In the genomic region with DNA sequence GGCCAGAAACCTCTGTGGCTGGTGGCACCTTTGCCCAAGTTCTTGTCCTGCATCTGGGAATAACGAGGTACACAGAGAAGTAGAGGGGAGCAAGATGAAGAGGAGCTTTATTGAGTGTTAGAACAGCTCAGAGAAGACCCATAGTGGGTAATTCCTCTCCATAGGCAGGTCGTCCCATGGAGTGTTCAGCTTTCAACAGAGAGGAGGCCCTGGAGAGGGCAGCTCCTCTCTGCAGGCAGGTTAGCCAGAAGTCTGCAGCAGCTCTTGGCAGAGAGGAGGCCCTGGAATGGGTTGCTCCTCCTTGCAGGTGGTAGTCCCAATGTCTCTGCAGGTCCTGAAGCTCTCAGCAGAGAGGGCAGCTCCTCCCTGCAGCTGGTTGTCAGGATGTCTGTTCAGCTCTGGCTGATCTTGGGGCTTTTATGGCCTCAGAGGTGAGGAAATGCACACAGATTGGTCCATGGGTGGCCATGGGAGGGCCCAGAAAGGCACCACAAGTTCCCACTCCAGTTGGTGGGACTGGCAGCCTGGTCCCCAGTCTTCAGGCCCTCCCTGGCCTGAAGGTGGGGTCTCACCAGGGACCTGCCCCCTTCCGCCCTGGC, we compare ENCODE assay signal across 15 cellular contexts.
A peak's percentile ranks its signal among the peaks of the same experiment; 100 is the strongest.
DNase-seq lines count a peak whose midpoint lies in the region; ATAC-seq and TF ChIP-seq lines count a peak whose summit lies in the region.
"Had no signal": no experiment of that assay in that cellular context is flagged by ENCODE, and none has a peak within 500 bp of the region (broad histone marks: within the 10 kb centered on the region; RNA-seq: fewer than 3 reads in every experiment).

No MANE protein-coding gene starts in this region.

- H3K79me2 ChIP-seq in DND-41 (ENCODE audit: insufficient read depth, low read length): no peaks in the 10 kb centered on the region
- H3K79me2 ChIP-seq: hepatocyte had no signal

- peak; percentile 73 for ATAC-seq in DND-41 (ENCODE audit: insufficient read depth, low read depth)
- ATAC-seq in HG02642 (IDR thresholded peaks at IDR 0.05; ENCODE audit: poor library complexity, unreplicated experiment): peak; percentile 61
- no peak for ATAC-seq in natural killer cell

- no peak overlapping the region for H3K9ac ChIP-seq in DND-41 (ENCODE audit: low read depth, low read length)
- H3K9ac ChIP-seq: SK-N-SH had no signal

- H3K4me1 Mint-ChIP-seq in endothelial cell (ENCODE audit: unreplicated experiment) (no peaks in the 10 kb centered on the region), natural killer cell (peaks cover 6 to 10% of the 10 kb centered on the region in 2 donors)
- H3K4me1 Mint-ChIP-seq: nephron had no signal

- peaks cover 4% of the 10 kb centered on the region for H3K27me3 Mint-ChIP-seq in endothelial cell (ENCODE audit: unreplicated experiment)
- no peaks in the 10 kb centered on the region for H3K27me3 Mint-ChIP-seq in natural killer cell (ENCODE audit: low read depth in 2 of 2)

- peak overlapping the region; percentile 39 for H3K27ac ChIP-seq in DND-41 (ENCODE audit: low read length)
- H3K27ac ChIP-seq in thyroid gland: peak overlapping the region in 1 of 3 donors; percentile 28
- H3K27ac ChIP-seq: colonic mucosa, hepatocyte, right atrium auricular region had no signal

- H2AFZ ChIP-seq in DND-41 (ENCODE audit: low read depth, low read length): no peak overlapping the region
- H2AFZ ChIP-seq: hepatocyte had no signal

- intact Hi-C loops in natural killer cell (cut with micrococcal nuclease) (no loop called here), thyroid gland (cut with DNase I) (loop anchor here (10.0 kb wide), 1 partner anchor 107 kb away; no protein-coding TSS in a partner anchor)

- H3K36me3 ChIP-seq in DND-41 (ENCODE audit: insufficient read depth, low read length) (no peaks in the 10 kb centered on the region), thyroid gland (no peaks in the 10 kb centered on the region)
- H3K36me3 ChIP-seq: colonic mucosa, right atrium auricular region had no signal

- H3K36me3 Mint-ChIP-seq in endothelial cell (ENCODE audit: low read depth, unreplicated experiment): peaks cover 15% of the 10 kb centered on the region
- H3K36me3 Mint-ChIP-seq in natural killer cell: no peaks in the 10 kb centered on the region

- TF ChIP-seq POLR2A in GM19099 (IDR thresholded peaks at IDR 0.05; ENCODE audit: extremely low read depth, insufficient read length, low read depth): peak; percentile 84
- no peak for TF ChIP-seq POLR2A in thyroid gland (IDR thresholded peaks at IDR 0.05)

- H3K4me3 ChIP-seq in DND-41 (ENCODE audit: low read depth in 1 of 2, low read length in 2 of 2): no peak overlapping the region
- H3K4me3 ChIP-seq in thyroid gland (replicated peaks in 1 of 3): no peak overlapping the region
- H3K4me3 ChIP-seq: colonic mucosa, hepatocyte, right atrium auricular region had no signal

- no peak overlapping the region for H3K4me2 ChIP-seq in DND-41 (ENCODE audit: insufficient read depth, low read length)
- H3K4me2 ChIP-seq: hepatocyte, SK-N-SH had no signal

- H3K27me3 ChIP-seq in DND-41 (ENCODE audit: insufficient read depth, low read length, poor library complexity) (no peaks in the 10 kb centered on the region), thyroid gland (no peaks in the 10 kb centered on the region)
- H3K27me3 ChIP-seq: colonic mucosa, hepatocyte, right atrium auricular region had no signal

- peaks cover 35% of the 10 kb centered on the region for H3K4me1 ChIP-seq in DND-41 (ENCODE audit: insufficient read depth, low read length)
- H3K4me1 ChIP-seq in thyroid gland: peaks cover 0 to 5% of the 10 kb centered on the region in 2 donors
- H3K4me1 ChIP-seq: colonic mucosa, right atrium auricular region had no signal

- H4K20me1 ChIP-seq in DND-41 (ENCODE audit: insufficient read depth, low read length): no peaks in the 10 kb centered on the region

- 89 to 90% methylated on average over 2 to 3 of the region's 3 CpGs for WGBS in thyroid gland, 2 donors

- H3K27ac Mint-ChIP-seq in endothelial cell (ENCODE audit: unreplicated experiment): peak overlapping the region; percentile 24
- no peak overlapping the region for H3K27ac Mint-ChIP-seq in natural killer cell
- H3K27ac Mint-ChIP-seq: nephron had no signal

- peaks cover 5% of the 10 kb centered on the region for H3K9me3 Mint-ChIP-seq in endothelial cell (ENCODE audit: unreplicated experiment)
- no peaks in the 10 kb centered on the region for H3K9me3 Mint-ChIP-seq in natural killer cell

- TF ChIP-seq CTCF in DND-41 (IDR thresholded peaks at IDR 0.05; ENCODE audit: borderline replicate concordance, extremely low read depth, low read length, poor library complexity, severe bottlenecking) (no peak), endothelial cell (IDR thresholded peaks at IDR 0.05; ENCODE audit: unreplicated experiment) (no peak), natural killer cell (IDR thresholded peaks at IDR 0.05) (no peak), thyroid gland (IDR thresholded peaks at IDR 0.05) (no peak)

- H3K4me3 Mint-ChIP-seq in endothelial cell (ENCODE audit: unreplicated experiment) (no peak overlapping the region), natural killer cell (no peak overlapping the region)
- H3K4me3 Mint-ChIP-seq: nephron had no signal

- DNase-seq in DND-41 (peak; percentile 44), endothelial cell (ENCODE audit: low spot score) (no peak), midbrain (lab: John Stamatoyannopoulos, UW) (no peak), KG1 (lab: John Stamatoyannopoulos, UW) (no peak), natural killer cell (no peak), thyroid gland (no peak)
- DNase-seq: colonic mucosa; MM.1S; SK-N-SH; stimulated activated CD4-positive, alpha-beta T cell treated with anti-CD3 and anti-CD28 coated beads, Interleukin-4, amount 100 ng/mL, for 1 hour had no signal

- H3K9me3 ChIP-seq in DND-41 (ENCODE audit: insufficient read depth, low read length, severe bottlenecking) (no peaks in the 10 kb centered on the region), thyroid gland (no peaks in the 10 kb centered on the region)
- H3K9me3 ChIP-seq: colonic mucosa, right atrium auricular region, SK-N-SH had no signal

Comparison
In these comparisons a context has a peak if more than half of its experiments do, and no peak if none do; other contexts are left out.
1. ATAC-seq: peak in DND-41 (single experiment) and HG02642 (single experiment); none in natural killer cell (0 of 3).